In genomic region chr17:50719144-50719923, GRCh38 we compare ENCODE assay signal across 1 cellular context.
TF ChIP-seq lines count a peak whose summit lies in the region.

LUC7L3 (plus strand) TSS chr17:50719603; CDS start chr17:50719733, 130 bp downstream.

TF ChIP-seq in K562, 482 proteins besides CTCF, POLR2A, EP300 and RAD21 (continued from another document and continues in another):
- TF ChIP-seq ARNT (IDR thresholded peaks at IDR 0.05) = peak in 1 of 2 experiments; percentile 40; a peak in 1 of 4 replicates
- peak; percentile 72 for TF ChIP-seq CREM (IDR thresholded peaks at IDR 0.05; ENCODE audit: low read depth)
- no peak for TF ChIP-seq HES1 (IDR thresholded peaks at IDR 0.05; ENCODE audit: low read depth)
- no peak for TF ChIP-seq GATAD2B (IDR thresholded peaks at IDR 0.05; ENCODE audit: borderline replicate concordance)
- TF ChIP-seq HINFP (tag; conservative IDR thresholded peaks at IDR 0.05; ENCODE audit: low read depth) = no peak
- no peak for TF ChIP-seq RBM39 (optimal IDR thresholded peaks at IDR 0.05; ENCODE audit: low read depth, low read length)
- TF ChIP-seq MEF2D (tag; conservative IDR thresholded peaks at IDR 0.05; ENCODE audit: low read depth) = no peak
- no peak for TF ChIP-seq SNRNP70 (optimal IDR thresholded peaks at IDR 0.05; ENCODE audit: low read depth, low read length)
- no peak for TF ChIP-seq ESRRA (IDR thresholded peaks at IDR 0.05; ENCODE audit: borderline replicate concordance, low read depth)
- 0 out of 2 replicates have a peak, but pooled peaks have one; percentile 13 for TF ChIP-seq HBP1 (CRISPR knock-in tag; IDR thresholded peaks at IDR 0.05)
- TF ChIP-seq L3MBTL2 (IDR thresholded peaks at IDR 0.05) = peak; percentile 96
- TF ChIP-seq RBM25 (IDR thresholded peaks at IDR 0.05; ENCODE audit: low read depth, low read length, severe bottlenecking) = peak; percentile 83
- TF ChIP-seq ARID1B (IDR thresholded peaks at IDR 0.05) = peak; percentile 32; the same call in 1 of the 2 replicates
- peak; percentile 76 for TF ChIP-seq E2F1 (CRISPR knock-in tag; IDR thresholded peaks at IDR 0.05)
- TF ChIP-seq ZBTB26 (CRISPR knock-in tag; IDR thresholded peaks at IDR 0.05) = no peak
- no peak for TF ChIP-seq CBX2 (IDR thresholded peaks at IDR 0.05; ENCODE audit: insufficient read depth, low read length, poor library complexity, severe bottlenecking)
- TF ChIP-seq DIDO1 (tag; IDR thresholded peaks at IDR 0.05; ENCODE audit: low read depth) = no peak
- TF ChIP-seq JUNB (CRISPR knock-in tag; conservative IDR thresholded peaks at IDR 0.05) = no peak
- peak; percentile 63 for TF ChIP-seq TOE1 (IDR thresholded peaks at IDR 0.05; ENCODE audit: borderline replicate concordance)
- no peak; the same call in 1 of the 2 replicates for TF ChIP-seq TOE1 (CRISPR knock-in tag; IDR thresholded peaks at IDR 0.05; ENCODE audit: borderline replicate concordance, low read depth)
- TF ChIP-seq FUS (optimal IDR thresholded peaks at IDR 0.05; ENCODE audit: low read depth, low read length) = peak; percentile 41
- TF ChIP-seq BHLHE40 (IDR thresholded peaks at IDR 0.05; ENCODE audit: low read length) = no peak
- peak; percentile 67 for TF ChIP-seq NFIC (IDR thresholded peaks at IDR 0.05)
- TF ChIP-seq ZNF76 (CRISPR knock-in tag; IDR thresholded peaks at IDR 0.05; ENCODE audit: borderline replicate concordance) = no peak
- no peak for TF ChIP-seq KDM1A (IDR thresholded peaks at IDR 0.05)
- TF ChIP-seq STAT5B (CRISPR knock-in tag; IDR thresholded peaks at IDR 0.05) = no peak
- TF ChIP-seq HIVEP1 (CRISPR knock-in tag; IDR thresholded peaks at IDR 0.05) = no peak
- no peak for TF ChIP-seq BCLAF1 (IDR thresholded peaks at IDR 0.05; ENCODE audit: borderline replicate concordance in 1 of 2, control insufficient read depth in 1 of 2, low read depth in 2 of 2, low read length in 1 of 2)
- TF ChIP-seq HDAC3 (IDR thresholded peaks at IDR 0.05; ENCODE audit: borderline replicate concordance, partially characterized antibody) = no peak
- TF ChIP-seq ZFPM2 (CRISPR knock-in tag; IDR thresholded peaks at IDR 0.05) = no peak
- no peak for TF ChIP-seq SREBF2 (CRISPR knock-in tag; IDR thresholded peaks at IDR 0.05)
- TF ChIP-seq ZNF589 (CRISPR knock-in tag; IDR thresholded peaks at IDR 0.05; ENCODE audit: low read depth) = peak; percentile 78
- no peak for TF ChIP-seq ZNF318 (IDR thresholded peaks at IDR 0.05; ENCODE audit: borderline replicate concordance in 1 of 2, low read depth in 1 of 2)
- no peak for TF ChIP-seq ZNF583 (CRISPR knock-in tag; IDR thresholded peaks at IDR 0.05)
- TF ChIP-seq TSHZ1 (CRISPR knock-in tag; IDR thresholded peaks at IDR 0.05) = no peak
- TF ChIP-seq ZNF780A (CRISPR knock-in tag; IDR thresholded peaks at IDR 0.05) = no peak
- TF ChIP-seq MTF1 (CRISPR knock-in tag; IDR thresholded peaks at IDR 0.05; ENCODE audit: borderline replicate concordance) = no peak
- TF ChIP-seq NCOA6 (IDR thresholded peaks at IDR 0.05) = no peak
- no peak for TF ChIP-seq MEF2A (IDR thresholded peaks at IDR 0.05; ENCODE audit: control insufficient read depth, low read depth, low read length)
- no peak for TF ChIP-seq BRCA1 (IDR thresholded peaks at IDR 0.05)
- no peak for TF ChIP-seq BRCA1 (CRISPR knock-in tag; IDR thresholded peaks at IDR 0.05)
